25 cellular contexts compared by ENCODE assay signal in the genomic region with DNA sequence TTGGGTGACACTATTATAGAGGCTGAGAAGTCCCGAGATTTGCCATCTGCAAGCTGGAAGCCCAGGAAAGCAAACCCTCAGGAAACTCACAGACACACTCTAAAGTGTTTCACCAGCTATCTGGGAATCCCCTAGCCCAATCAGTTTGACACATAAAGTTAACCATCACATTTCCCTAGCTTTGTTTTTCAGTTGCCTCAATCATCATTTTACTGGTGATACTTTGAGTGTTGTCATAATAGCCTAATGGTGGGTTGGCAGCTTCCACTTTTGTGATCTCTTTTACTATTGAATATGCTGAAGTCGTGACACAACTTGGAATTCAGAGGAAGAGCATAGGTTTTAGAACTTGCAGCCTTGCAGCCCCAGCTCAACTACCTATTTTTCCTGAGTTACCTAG. TPM values are rescaled to one million over a fixed set of nuclear protein-coding genes. Genes with fewer than 3 reads are reported as not detected.
DNase-seq lines count a peak whose midpoint lies in the region; ATAC-seq and TF ChIP-seq lines count a peak whose summit lies in the region.
"Had no signal": no experiment of that assay in that cellular context is flagged by ENCODE, and none has a peak within 500 bp of the region (broad histone marks: within the 10 kb centered on the region; RNA-seq: fewer than 3 reads in every experiment).

No MANE protein-coding gene starts in this region.

- POLR2A ChIA-PET in GM10248 (lab: Yijun Ruan, JAX), result no interaction called here

- H3K9me3 Mint-ChIP-seq in activated T-cell treated with anti-CD3 and anti-CD28 coated beads, Interleukin-2, amount 50 U/mL, for 24 hours, result no peaks in the 10 kb centered on the region
- H3K9me3 Mint-ChIP-seq in activated T-helper 17 cell treated with anti-CD3 and anti-CD28 coated beads, Interleukin-2, amount 50 U/mL, for 72 hours, result no peaks in the 10 kb centered on the region
- no peaks in the 10 kb centered on the region for H3K9me3 Mint-ChIP-seq in stimulated activated naive CD8-positive, alpha-beta T cell treated with anti-CD3 and anti-CD28 coated beads, Interleukin-15, Interleukin-2, amounts not matched to agents 100 ng/mL and 50 ng/mL, for 24 hours
- H3K9me3 Mint-ChIP-seq: activated naive CD8-positive, alpha-beta T cell treated with anti-CD3 and anti-CD28 coated beads, Interleukin-2, amount 10 ng/mL, durations not matched to agents 7 days and 5 days; WTC11 had no signal

- ATAC-seq in HG02610 (IDR thresholded peaks at IDR 0.05; ENCODE audit: unreplicated experiment), result peak; percentile 31
- ATAC-seq in activated T-helper 17 cell treated with anti-CD3 and anti-CD28 coated beads, Interleukin-2, amount 50 U/mL, for 72 hours (replicated peaks), result peak; percentile 70
- ATAC-seq: activated CD8-positive, alpha-beta memory T cell treated with anti-CD3 and anti-CD28 coated beads, Interleukin-2, amount 10 ng/mL, durations not matched to agents 7 days and 5 days; upper lobe of right lung; WTC11 had no signal

- H3K27ac Mint-ChIP-seq in activated T-cell treated with anti-CD3 and anti-CD28 coated beads, Interleukin-2, amount 50 U/mL, for 24 hours, result peak overlapping the region; percentile 79
- peak overlapping the region; percentile 71 for H3K27ac Mint-ChIP-seq in activated T-helper 17 cell treated with anti-CD3 and anti-CD28 coated beads, Interleukin-2, amount 50 U/mL, for 72 hours
- peak overlapping the region; percentile 36 for H3K27ac Mint-ChIP-seq in stimulated activated naive CD8-positive, alpha-beta T cell treated with anti-CD3 and anti-CD28 coated beads, Interleukin-15, Interleukin-2, amounts not matched to agents 100 ng/mL and 50 ng/mL, for 24 hours
- H3K27ac Mint-ChIP-seq: WTC11 had no signal

- H3K4me1 Mint-ChIP-seq in activated T-cell treated with anti-CD3 and anti-CD28 coated beads, Interleukin-2, amount 50 U/mL, for 24 hours (ENCODE audit: low read depth), result peaks cover 43% of the 10 kb centered on the region
- H3K4me1 Mint-ChIP-seq in activated T-helper 17 cell treated with anti-CD3 and anti-CD28 coated beads, Interleukin-2, amount 50 U/mL, for 72 hours, result peaks cover 16% of the 10 kb centered on the region
- H3K4me1 Mint-ChIP-seq in stimulated activated naive CD8-positive, alpha-beta T cell treated with anti-CD3 and anti-CD28 coated beads, Interleukin-15, Interleukin-2, amounts not matched to agents 100 ng/mL and 50 ng/mL, for 24 hours (ENCODE audit: low read depth), result peaks cover 56% of the 10 kb centered on the region

- peak overlapping the region; percentile 89 for H3K4me3 Mint-ChIP-seq in activated T-cell treated with anti-CD3 and anti-CD28 coated beads, Interleukin-2, amount 50 U/mL, for 24 hours
- peak overlapping the region; percentile 86 for H3K4me3 Mint-ChIP-seq in activated T-helper 17 cell treated with anti-CD3 and anti-CD28 coated beads, Interleukin-2, amount 50 U/mL, for 72 hours
- H3K4me3 Mint-ChIP-seq in stimulated activated naive CD8-positive, alpha-beta T cell treated with anti-CD3 and anti-CD28 coated beads, Interleukin-15, Interleukin-2, amounts not matched to agents 100 ng/mL and 50 ng/mL, for 24 hours, result peak overlapping the region; percentile 3

- CTCF ChIA-PET in GM10248 (lab: Yijun Ruan, JAX), result interaction anchor here (0.8 to 2.5 kb wide), 4 partner anchors 13 to 277 kb away, joined by 3 to 7 read pairs (median 4); no protein-coding TSS in a partner anchor

- TF ChIP-seq CTCF in GM10248 (IDR thresholded peaks at IDR 0.05; ENCODE audit: control extremely low read depth, extremely low read depth, low read depth, missing control alignments), result no peak

- H3K36me3 Mint-ChIP-seq in activated T-cell treated with anti-CD3 and anti-CD28 coated beads, Interleukin-2, amount 50 U/mL, for 24 hours (ENCODE audit: low read depth), result peaks cover 40% of the 10 kb centered on the region
- H3K36me3 Mint-ChIP-seq in activated T-helper 17 cell treated with anti-CD3 and anti-CD28 coated beads, Interleukin-2, amount 50 U/mL, for 72 hours (ENCODE audit: low read depth), result peaks cover 33% of the 10 kb centered on the region
- H3K36me3 Mint-ChIP-seq in stimulated activated naive CD8-positive, alpha-beta T cell treated with anti-CD3 and anti-CD28 coated beads, Interleukin-15, Interleukin-2, amounts not matched to agents 100 ng/mL and 50 ng/mL, for 24 hours (ENCODE audit: low read depth), result peaks cover 24% of the 10 kb centered on the region

- H3K27me3 Mint-ChIP-seq in activated T-cell treated with anti-CD3 and anti-CD28 coated beads, Interleukin-2, amount 50 U/mL, for 24 hours, result no peaks in the 10 kb centered on the region
- H3K27me3 Mint-ChIP-seq in activated T-helper 17 cell treated with anti-CD3 and anti-CD28 coated beads, Interleukin-2, amount 50 U/mL, for 72 hours, result no peaks in the 10 kb centered on the region
- H3K27me3 Mint-ChIP-seq in stimulated activated naive CD8-positive, alpha-beta T cell treated with anti-CD3 and anti-CD28 coated beads, Interleukin-15, Interleukin-2, amounts not matched to agents 100 ng/mL and 50 ng/mL, for 24 hours, result no peaks in the 10 kb centered on the region
- H3K27me3 Mint-ChIP-seq: activated CD8-positive, alpha-beta memory T cell treated with anti-CD3 and anti-CD28 coated beads, Interleukin-2, amount 10 ng/mL, durations not matched to agents 7 days and 5 days; activated naive CD8-positive, alpha-beta T cell treated with anti-CD3 and anti-CD28 coated beads, Interleukin-2, amount 10 ng/mL, durations not matched to agents 7 days and 5 days had no signal

- DNase-seq in activated T-cell treated with anti-CD3 and anti-CD28 coated beads, Interleukin-2, amount 50 U/mL, for 24 hours, result no peak
- DNase-seq in activated T-cell treated with anti-CD3 and anti-CD28 coated beads for 4 hours (no peak), 8988T (no peak), NCI-H2227 (lab: John Stamatoyannopoulos, UW; ENCODE audit: unreplicated experiment) (no peak), GM10248 (ENCODE audit: extremely low spot score) (no peak)
- DNase-seq: activated CD8-positive, alpha-beta memory T cell treated with anti-CD3 and anti-CD28 coated beads, Interleukin-2, amount 10 ng/mL, durations not matched to agents 7 days and 5 days; activated naive CD8-positive, alpha-beta T cell treated with anti-CD3 and anti-CD28 coated beads, Interleukin-2, amount 10 ng/mL, durations not matched to agents 7 days and 5 days; brain microvascular endothelial cell; DMS79 treated with DMSO at 0.1 percent for 48 hours; glutamatergic neuron; left ventricle myocardium inferior; NCI-H1417 treated with DMSO at 0.1 percent for 48 hours; NCI-H774; SJCRH30; small intestine; stimulated activated CD4-positive, alpha-beta T cell treated with anti-CD3 and anti-CD28 coated beads, Interleukin-2, amount 100 ng/mL, for 48 hours; upper lobe of right lung had no signal

RNA-seq across cellular contexts. Expression of a gene that starts 1.9 kb away (rescaled TPM):
- 10 to 100 TPM; 14.7 to 18.5 TPM for total RNA-seq in activated T-helper 17 cell treated with anti-CD3 and anti-CD28 coated beads, Interleukin-2, amount 50 U/mL, for 72 hours

RNA-seq across cellular contexts. Expression of a gene that starts 16.8 kb away (rescaled TPM):
- total RNA-seq in activated T-helper 17 cell treated with anti-CD3 and anti-CD28 coated beads, Interleukin-2, amount 50 U/mL, for 72 hours, result not detected
- total RNA-seq: activated CD8-positive, alpha-beta memory T cell treated with anti-CD3 and anti-CD28 coated beads, Interleukin-2, amount 10 ng/mL, durations not matched to agents 7 days and 5 days; SJCRH30 had no signal

RNA-seq across cellular contexts. Expression of a gene that starts 41.3 kb away (rescaled TPM):
- total RNA-seq in activated T-helper 17 cell treated with anti-CD3 and anti-CD28 coated beads, Interleukin-2, amount 50 U/mL, for 72 hours, result under 1 TPM in 1 of 2 donors, not detected in 1; 0.48 TPM
- total RNA-seq: M059J, SJCRH30 had no signal

RNA-seq across cellular contexts. Expression of a gene that starts 49.0 kb away (rescaled TPM):
- total RNA-seq in activated T-helper 17 cell treated with anti-CD3 and anti-CD28 coated beads, Interleukin-2, amount 50 U/mL, for 72 hours, result not detected
- total RNA-seq: activated CD8-positive, alpha-beta memory T cell treated with anti-CD3 and anti-CD28 coated beads, Interleukin-2, amount 10 ng/mL, durations not matched to agents 7 days and 5 days; activated naive CD8-positive, alpha-beta T cell treated with anti-CD3 and anti-CD28 coated beads, Interleukin-2, amount 10 ng/mL, durations not matched to agents 7 days and 5 days; fibroblast of lung; H4; left ventricle myocardium inferior; M059J; mononuclear cell; SJCRH30; upper lobe of right lung; WTC11 had no signal

RNA-seq across cellular contexts. Expression of a gene that starts 54.3 kb away (rescaled TPM):
- 1 to 10 TPM; 5.9 to 7.1 TPM for total RNA-seq in activated T-helper 17 cell treated with anti-CD3 and anti-CD28 coated beads, Interleukin-2, amount 50 U/mL, for 72 hours

Comparison
In these comparisons a context has a peak if more than half of its experiments do, and no peak if none do; other contexts are left out.
1. H3K4me3 Mint-ChIP-seq: peak in every context shown above with its lines; median percentile 89 in activated T-cell treated with anti-CD3 and anti-CD28 coated beads, Interleukin-2, amount 50 U/mL, for 24 hours; 86 in activated T-helper 17 cell treated with anti-CD3 and anti-CD28 coated beads, Interleukin-2, amount 50 U/mL, for 72 hours; 3 in stimulated activated naive CD8-positive, alpha-beta T cell treated with anti-CD3 and anti-CD28 coated beads, Interleukin-15, Interleukin-2, amounts not matched to agents 100 ng/mL and 50 ng/mL, for 24 hours.